ENCODE assay signal across 8 cellular contexts in the genomic region with DNA sequence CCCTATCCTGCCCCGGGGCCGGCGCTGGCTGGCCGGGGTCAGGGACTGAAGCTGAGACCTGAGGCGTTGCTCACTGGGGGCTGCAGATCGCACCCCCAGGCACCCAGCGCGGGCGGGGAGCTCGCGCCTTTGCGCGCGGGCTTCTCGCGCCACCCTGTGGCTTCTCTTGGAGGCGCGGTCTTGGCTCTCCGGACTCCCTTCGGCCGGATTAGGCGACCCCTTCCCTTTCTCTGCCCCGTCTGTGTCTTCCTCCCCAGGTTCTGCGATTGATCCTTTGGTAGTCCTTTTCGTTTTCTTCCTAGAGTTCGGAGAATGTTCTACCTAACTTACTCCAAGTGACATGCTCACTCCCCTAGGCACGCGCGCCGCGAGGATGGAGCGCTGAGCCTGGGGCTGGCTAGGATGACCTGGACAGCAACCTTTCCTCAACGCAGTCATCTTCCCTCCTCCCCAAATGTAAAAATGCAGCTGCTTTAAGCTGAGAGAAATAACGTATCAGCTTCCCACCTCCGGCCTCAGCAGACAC. TPM values are rescaled to one million over a fixed set of nuclear protein-coding genes. Genes with fewer than 3 reads are reported as not detected.
A peak's percentile ranks its signal among the peaks of the same experiment; 100 is the strongest.
DNase-seq lines count a peak whose midpoint lies in the region; ATAC-seq and TF ChIP-seq lines count a peak whose summit lies in the region.

No MANE protein-coding gene starts in this region.

- peak; percentile 90 for TF ChIP-seq CTCF in GM12875 (IDR thresholded peaks at IDR 0.05; ENCODE audit: borderline replicate concordance, insufficient read depth, low read depth, low read length)

- CTCF ChIA-PET in activated CD4-positive, alpha-beta memory T cell treated with anti-CD3 and anti-CD28 coated beads, Interleukin-2, amount 10 ng/mL, durations not matched to agents 7 days and 5 days (lab: Charles Lee) = interaction anchor here (0.7 to 8.3 kb wide), 36 partner anchors 9 to 240 kb away, joined by 3 to 238 read pairs (median 5); partner anchors contain the start of genes CRABP2, HDGF, ISG20L2 and METTL25B

- peak; percentile 70 for ATAC-seq in stimulated activated effector memory CD8-positive, alpha-beta T cell treated with anti-CD3 and anti-CD28 coated beads, Interleukin-12 subunit alpha, Interleukin-12 subunit beta, amount 100 ng/mL, for 72 hours
- ATAC-seq in HG03439 (IDR thresholded peaks at IDR 0.05; ENCODE audit: unreplicated experiment) = no peak

- H3K36me3 ChIP-seq in endocrine pancreas (ENCODE audit: control insufficient read depth, insufficient read depth, low read length) = no peaks in the 10 kb centered on the region

- H3K27ac Mint-ChIP-seq in activated CD4-positive, alpha-beta memory T cell treated with anti-CD3 and anti-CD28 coated beads, Interleukin-2, amount 10 ng/mL, durations not matched to agents 7 days and 5 days = no peak overlapping the region
- H3K27ac Mint-ChIP-seq in stimulated activated effector memory CD8-positive, alpha-beta T cell treated with anti-CD3 and anti-CD28 coated beads, Interleukin-12 subunit alpha, Interleukin-12 subunit beta, amount 100 ng/mL, for 72 hours = no peak overlapping the region

- H3K9me3 Mint-ChIP-seq in activated CD4-positive, alpha-beta memory T cell treated with anti-CD3 and anti-CD28 coated beads, Interleukin-2, amount 10 ng/mL, durations not matched to agents 7 days and 5 days = no peaks in the 10 kb centered on the region
- H3K9me3 Mint-ChIP-seq in stimulated activated effector memory CD8-positive, alpha-beta T cell treated with anti-CD3 and anti-CD28 coated beads, Interleukin-12 subunit alpha, Interleukin-12 subunit beta, amount 100 ng/mL, for 72 hours = no peaks in the 10 kb centered on the region

- H3K9me3 ChIP-seq in endocrine pancreas (ENCODE audit: control insufficient read depth, low read length) = no peaks in the 10 kb centered on the region

- POLR2A ChIA-PET in activated CD4-positive, alpha-beta memory T cell treated with anti-CD3 and anti-CD28 coated beads, Interleukin-2, amount 10 ng/mL, durations not matched to agents 7 days and 5 days (lab: Charles Lee) = interaction anchor here (0.9 to 4.9 kb wide), 15 partner anchors 11 to 133 kb away, joined by 3 to 52 read pairs (median 9); partner anchors contain the start of genes HDGF, ISG20L2, METTL25B and SH2D2A

- H3K27me3 Mint-ChIP-seq in activated CD4-positive, alpha-beta memory T cell treated with anti-CD3 and anti-CD28 coated beads, Interleukin-2, amount 10 ng/mL, durations not matched to agents 7 days and 5 days = peaks cover 72% of the 10 kb centered on the region

- H3K27me3 ChIP-seq in endocrine pancreas (ENCODE audit: control insufficient read depth, insufficient read depth, low read length) = peaks cover 4% of the 10 kb centered on the region

- no peaks in the 10 kb centered on the region for H3K36me3 Mint-ChIP-seq in activated CD4-positive, alpha-beta memory T cell treated with anti-CD3 and anti-CD28 coated beads, Interleukin-2, amount 10 ng/mL, durations not matched to agents 7 days and 5 days (ENCODE audit: low read depth)
- no peaks in the 10 kb centered on the region for H3K36me3 Mint-ChIP-seq in stimulated activated effector memory CD8-positive, alpha-beta T cell treated with anti-CD3 and anti-CD28 coated beads, Interleukin-12 subunit alpha, Interleukin-12 subunit beta, amount 100 ng/mL, for 72 hours

- H3K4me3 Mint-ChIP-seq in activated CD4-positive, alpha-beta memory T cell treated with anti-CD3 and anti-CD28 coated beads, Interleukin-2, amount 10 ng/mL, durations not matched to agents 7 days and 5 days = peak overlapping the region; percentile 74
- peak overlapping the region; percentile 74 for H3K4me3 Mint-ChIP-seq in stimulated activated effector memory CD8-positive, alpha-beta T cell treated with anti-CD3 and anti-CD28 coated beads, Interleukin-12 subunit alpha, Interleukin-12 subunit beta, amount 100 ng/mL, for 72 hours

- H3K4me3 ChIP-seq in GM12875 (ENCODE audit: low read depth, low read length) = no peak overlapping the region
- H3K4me3 ChIP-seq in endocrine pancreas (ENCODE audit: control insufficient read depth, insufficient read depth, low read length) = peak overlapping the region; percentile 41

- peaks cover 52% of the 10 kb centered on the region for H3K4me1 Mint-ChIP-seq in activated CD4-positive, alpha-beta memory T cell treated with anti-CD3 and anti-CD28 coated beads, Interleukin-2, amount 10 ng/mL, durations not matched to agents 7 days and 5 days
- peaks cover 53% of the 10 kb centered on the region for H3K4me1 Mint-ChIP-seq in stimulated activated effector memory CD8-positive, alpha-beta T cell treated with anti-CD3 and anti-CD28 coated beads, Interleukin-12 subunit alpha, Interleukin-12 subunit beta, amount 100 ng/mL, for 72 hours

- no peaks in the 10 kb centered on the region for H3K4me1 ChIP-seq in endocrine pancreas (ENCODE audit: control insufficient read depth, insufficient read depth, low read length)

- DNase-seq in 8988T = peak; percentile 93
- peak; percentile 60 for DNase-seq in NCI-H2171 treated with DMSO at 0.1 percent for 48 hours (lab: John Stamatoyannopoulos, UW)
- peak; percentile 64 for DNase-seq in activated CD4-positive, alpha-beta memory T cell treated with anti-CD3 and anti-CD28 coated beads, Interleukin-2, amount 10 ng/mL, durations not matched to agents 7 days and 5 days
- peak; percentile 8 for DNase-seq in middle frontal gyrus (ENCODE audit: extremely low spot score, low spot score)
- DNase-seq in stimulated activated effector memory CD8-positive, alpha-beta T cell treated with anti-CD3 and anti-CD28 coated beads, Interleukin-12 subunit alpha, Interleukin-12 subunit beta, amount 100 ng/mL, for 72 hours (ENCODE audit: low spot score in 2 of 2) = peak; percentile 58 to 83

- peak overlapping the region; percentile 38 for H3K9ac ChIP-seq in endocrine pancreas (ENCODE audit: control insufficient read depth, insufficient read depth, low read length)

RNA-seq across cellular contexts. Expression of gene NTRK1, which starts 0.5 kb away (rescaled TPM):
- 1 to 10 TPM; 1.6 to 1.8 TPM for total RNA-seq in activated CD4-positive, alpha-beta memory T cell treated with anti-CD3 and anti-CD28 coated beads, Interleukin-2, amount 10 ng/mL, durations not matched to agents 7 days and 5 days

RNA-seq across cellular contexts. Expression of gene INSRR, which starts 1.3 kb away (rescaled TPM):
- under 1 TPM; 0.08 to 0.13 TPM for total RNA-seq in activated CD4-positive, alpha-beta memory T cell treated with anti-CD3 and anti-CD28 coated beads, Interleukin-2, amount 10 ng/mL, durations not matched to agents 7 days and 5 days

RNA-seq across cellular contexts. Expression of gene PEAR1, which starts 33.3 kb away (rescaled TPM):
- under 1 TPM in 1 of 2 experiments, not detected in 1; 0.05 TPM for total RNA-seq in activated CD4-positive, alpha-beta memory T cell treated with anti-CD3 and anti-CD28 coated beads, Interleukin-2, amount 10 ng/mL, durations not matched to agents 7 days and 5 days

RNA-seq across cellular contexts. Expression of gene SH2D2A, which starts 43.5 kb away (rescaled TPM):
- 100 to 1,000 TPM; 192 to 193 TPM for total RNA-seq in activated CD4-positive, alpha-beta memory T cell treated with anti-CD3 and anti-CD28 coated beads, Interleukin-2, amount 10 ng/mL, durations not matched to agents 7 days and 5 days

Comparison
In these comparisons a context has a peak if more than half of its experiments do, and no peak if none do; other contexts are left out.
1. DNase-seq: peak in every context shown above with its lines; median percentile 93 in 8988T; 70 in stimulated activated effector memory CD8-positive, alpha-beta T cell treated with anti-CD3 and anti-CD28 coated beads, Interleukin-12 subunit alpha, Interleukin-12 subunit beta, amount 100 ng/mL, for 72 hours; 64 in activated CD4-positive, alpha-beta memory T cell treated with anti-CD3 and anti-CD28 coated beads, Interleukin-2, amount 10 ng/mL, durations not matched to agents 7 days and 5 days; 60 in NCI-H2171 treated with DMSO at 0.1 percent for 48 hours; 8 in middle frontal gyrus.